Comparison of ENCODE assay signal across 8 cellular contexts in genomic region chr3:143002727-143003126, GRCh38. TPM values are rescaled to one million over a fixed set of nuclear protein-coding genes. Genes with fewer than 3 reads are reported as not detected.
DNase-seq lines count a peak whose midpoint lies in the region; ATAC-seq and TF ChIP-seq lines count a peak whose summit lies in the region.

No MANE protein-coding gene starts in this region.

- H3K36me3 ChIP-seq in liver (ENCODE audit: control insufficient read depth in 4 of 4, insufficient read depth in 3 of 4, low read depth in 1 of 4, low read length in 3 of 4) (no peaks in the 10 kb centered on the region), upper lobe of left lung (no peaks in the 10 kb centered on the region)

- H3K36me3 Mint-ChIP-seq in activated naive CD4-positive, alpha-beta T cell treated with anti-CD3 and anti-CD28 coated beads, Interleukin-2, amount 10 ng/mL, durations not matched to agents 7 days and 5 days: peaks cover 8% of the 10 kb centered on the region
- peaks cover 23% of the 10 kb centered on the region for H3K36me3 Mint-ChIP-seq in activated naive CD8-positive, alpha-beta T cell treated with anti-CD3 and anti-CD28 coated beads, Interleukin-2, amount 50 U/mL, for 24 hours (ENCODE audit: low read depth)

- H3K27me3 ChIP-seq in liver (ENCODE audit: control insufficient read depth in 4 of 4, insufficient read depth in 4 of 4, low read length in 3 of 4) (no peaks in the 10 kb centered on the region), upper lobe of left lung (no peaks in the 10 kb centered on the region)

- H3K9ac ChIP-seq in liver (ENCODE audit: low read depth in 1 of 2, low read length in 2 of 2): peak overlapping the region; percentile 80 to 96

- no peak for TF ChIP-seq EP300 in upper lobe of left lung (IDR thresholded peaks at IDR 0.05)

- H3K4me1 ChIP-seq in liver (ENCODE audit: control insufficient read depth in 4 of 4, insufficient read depth in 4 of 4, low read length in 3 of 4) (peaks cover 6 to 30% (median 25%) of the 10 kb centered on the region in 4 donors), upper lobe of left lung (peaks cover 12 to 64% (median 36%) of the 10 kb centered on the region in 4 donors)

- H3K27me3 Mint-ChIP-seq in activated naive CD4-positive, alpha-beta T cell treated with anti-CD3 and anti-CD28 coated beads, Interleukin-2, amount 10 ng/mL, durations not matched to agents 7 days and 5 days: peaks cover 4% of the 10 kb centered on the region
- peaks cover 4% of the 10 kb centered on the region for H3K27me3 Mint-ChIP-seq in activated naive CD8-positive, alpha-beta T cell treated with anti-CD3 and anti-CD28 coated beads, Interleukin-2, amount 50 U/mL, for 24 hours

- no peak for TF ChIP-seq RAD21 in liver (IDR thresholded peaks at IDR 0.05)

- no peaks in the 10 kb centered on the region for H3K9me3 Mint-ChIP-seq in activated naive CD4-positive, alpha-beta T cell treated with anti-CD3 and anti-CD28 coated beads, Interleukin-2, amount 10 ng/mL, durations not matched to agents 7 days and 5 days
- H3K9me3 Mint-ChIP-seq in activated naive CD8-positive, alpha-beta T cell treated with anti-CD3 and anti-CD28 coated beads, Interleukin-2, amount 50 U/mL, for 24 hours: no peaks in the 10 kb centered on the region

- CTCF ChIA-PET in activated naive CD4-positive, alpha-beta T cell treated with anti-CD3 and anti-CD28 coated beads, Interleukin-2, amount 10 ng/mL, durations not matched to agents 7 days and 5 days (lab: Charles Lee): interaction anchor here (0.8 to 2.3 kb wide), 7 partner anchors 9 to 174 kb away, joined by 4 to 8 read pairs (median 4); no protein-coding TSS in a partner anchor

- DNase-seq in activated naive CD4-positive, alpha-beta T cell treated with anti-CD3 and anti-CD28 coated beads, Interleukin-2, amount 10 ng/mL, durations not matched to agents 7 days and 5 days: no peak
- DNase-seq in activated naive CD4-positive, alpha-beta T cell (lab: John Stamatoyannopoulos, UW): no peak
- no peak for DNase-seq in activated naive CD8-positive, alpha-beta T cell treated with anti-CD3 and anti-CD28 coated beads, Interleukin-2, amount 50 U/mL, for 24 hours
- DNase-seq in upper lobe of left lung (no peak), AG08396 (ENCODE audit: low spot score) (no peak), T1000 (lab: John Stamatoyannopoulos, UW) (no peak)

- ATAC-seq in activated naive CD8-positive, alpha-beta T cell treated with anti-CD3 and anti-CD28 coated beads, Interleukin-2, amount 50 U/mL, for 24 hours: no peak
- ATAC-seq in upper lobe of left lung (ENCODE audit: low FRiP score in 2 of 2): no peak
- ATAC-seq in HG02870 (IDR thresholded peaks at IDR 0.05; ENCODE audit: unreplicated experiment): no peak

- peak overlapping the region; percentile 84 to 98 (median 89) for H3K4me3 ChIP-seq in liver (ENCODE audit: low read depth in 1 of 3, low read length in 3 of 3)
- peak overlapping the region; percentile 73 to 89 (median 78) for H3K4me3 ChIP-seq in upper lobe of left lung

- H3K4me1 Mint-ChIP-seq in activated naive CD4-positive, alpha-beta T cell treated with anti-CD3 and anti-CD28 coated beads, Interleukin-2, amount 10 ng/mL, durations not matched to agents 7 days and 5 days: peaks cover 44% of the 10 kb centered on the region
- peaks cover 58% of the 10 kb centered on the region for H3K4me1 Mint-ChIP-seq in activated naive CD8-positive, alpha-beta T cell treated with anti-CD3 and anti-CD28 coated beads, Interleukin-2, amount 50 U/mL, for 24 hours

- no peak for TF ChIP-seq POLR2A in upper lobe of left lung (IDR thresholded peaks at IDR 0.05)

- peak overlapping the region; percentile 87 for H3K4me3 Mint-ChIP-seq in activated naive CD4-positive, alpha-beta T cell treated with anti-CD3 and anti-CD28 coated beads, Interleukin-2, amount 10 ng/mL, durations not matched to agents 7 days and 5 days
- H3K4me3 Mint-ChIP-seq in activated naive CD8-positive, alpha-beta T cell treated with anti-CD3 and anti-CD28 coated beads, Interleukin-2, amount 50 U/mL, for 24 hours: peak overlapping the region; percentile 95

- peak overlapping the region; percentile 98 for H3K27ac Mint-ChIP-seq in activated naive CD4-positive, alpha-beta T cell treated with anti-CD3 and anti-CD28 coated beads, Interleukin-2, amount 10 ng/mL, durations not matched to agents 7 days and 5 days
- H3K27ac Mint-ChIP-seq in activated naive CD8-positive, alpha-beta T cell treated with anti-CD3 and anti-CD28 coated beads, Interleukin-2, amount 50 U/mL, for 24 hours: peak overlapping the region; percentile 96

- H3K9me3 ChIP-seq in liver (ENCODE audit: control insufficient read depth in 4 of 4, low read length in 3 of 4) (no peaks in the 10 kb centered on the region), upper lobe of left lung (no peaks in the 10 kb centered on the region)

- TF ChIP-seq CTCF in liver (IDR thresholded peaks at IDR 0.05; ENCODE audit: low read depth, low read length, missing input control): no peak
- TF ChIP-seq CTCF in upper lobe of left lung (IDR thresholded peaks at IDR 0.05): no peak

- H3K27ac ChIP-seq in liver (ENCODE audit: low read depth in 1 of 2, low read length in 2 of 2) (no peak overlapping the region), upper lobe of left lung (peak overlapping the region in 1 of 4 donors; percentile 97)

- 5% methylated on average over 9 of the region's 9 CpGs for WGBS in liver
- 5 to 8% methylated on average over 9 of the region's 9 CpGs for WGBS in upper lobe of left lung, 2 donors

TF ChIP-seq in liver, 16 proteins besides CTCF, POLR2A, EP300 and RAD21:
- TF ChIP-seq, protein P1, sequence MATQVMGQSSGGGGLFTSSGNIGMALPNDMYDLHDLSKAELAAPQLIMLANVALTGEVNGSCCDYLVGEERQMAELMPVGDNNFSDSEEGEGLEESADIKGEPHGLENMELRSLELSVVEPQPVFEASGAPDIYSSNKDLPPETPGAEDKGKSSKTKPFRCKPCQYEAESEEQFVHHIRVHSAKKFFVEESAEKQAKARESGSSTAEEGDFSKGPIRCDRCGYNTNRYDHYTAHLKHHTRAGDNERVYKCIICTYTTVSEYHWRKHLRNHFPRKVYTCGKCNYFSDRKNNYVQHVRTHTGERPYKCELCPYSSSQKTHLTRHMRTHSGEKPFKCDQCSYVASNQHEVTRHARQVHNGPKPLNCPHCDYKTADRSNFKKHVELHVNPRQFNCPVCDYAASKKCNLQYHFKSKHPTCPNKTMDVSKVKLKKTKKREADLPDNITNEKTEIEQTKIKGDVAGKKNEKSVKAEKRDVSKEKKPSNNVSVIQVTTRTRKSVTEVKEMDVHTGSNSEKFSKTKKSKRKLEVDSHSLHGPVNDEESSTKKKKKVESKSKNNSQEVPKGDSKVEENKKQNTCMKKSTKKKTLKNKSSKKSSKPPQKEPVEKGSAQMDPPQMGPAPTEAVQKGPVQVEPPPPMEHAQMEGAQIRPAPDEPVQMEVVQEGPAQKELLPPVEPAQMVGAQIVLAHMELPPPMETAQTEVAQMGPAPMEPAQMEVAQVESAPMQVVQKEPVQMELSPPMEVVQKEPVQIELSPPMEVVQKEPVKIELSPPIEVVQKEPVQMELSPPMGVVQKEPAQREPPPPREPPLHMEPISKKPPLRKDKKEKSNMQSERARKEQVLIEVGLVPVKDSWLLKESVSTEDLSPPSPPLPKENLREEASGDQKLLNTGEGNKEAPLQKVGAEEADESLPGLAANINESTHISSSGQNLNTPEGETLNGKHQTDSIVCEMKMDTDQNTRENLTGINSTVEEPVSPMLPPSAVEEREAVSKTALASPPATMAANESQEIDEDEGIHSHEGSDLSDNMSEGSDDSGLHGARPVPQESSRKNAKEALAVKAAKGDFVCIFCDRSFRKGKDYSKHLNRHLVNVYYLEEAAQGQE (IDR thresholded peaks at IDR 0.05): no peak
- TF ChIP-seq HNF4G (IDR thresholded peaks at IDR 0.05): no peak
- no peak for TF ChIP-seq FOXA2 (IDR thresholded peaks at IDR 0.05)
- TF ChIP-seq FOXA1 (IDR thresholded peaks at IDR 0.05): no peak
- no peak for TF ChIP-seq JUND (IDR thresholded peaks at IDR 0.05)
- TF ChIP-seq TAF1 (conservative IDR thresholded peaks at IDR 0.05): no peak
- TF ChIP-seq NR2F2 (IDR thresholded peaks at IDR 0.05): no peak
- TF ChIP-seq EGR1 (IDR thresholded peaks at IDR 0.05; ENCODE audit: low read depth in 2 of 2): no peak
- no peak for TF ChIP-seq SP1 (IDR thresholded peaks at IDR 0.05)
- TF ChIP-seq GABPA (IDR thresholded peaks at IDR 0.05 in 1 of 2, conservative IDR thresholded peaks at IDR 0.05 in 1 of 2): no peak
- TF ChIP-seq MAX (IDR thresholded peaks at IDR 0.05): no peak
- TF ChIP-seq HNF4A (conservative IDR thresholded peaks at IDR 0.05): no peak
- TF ChIP-seq, protein P2, sequence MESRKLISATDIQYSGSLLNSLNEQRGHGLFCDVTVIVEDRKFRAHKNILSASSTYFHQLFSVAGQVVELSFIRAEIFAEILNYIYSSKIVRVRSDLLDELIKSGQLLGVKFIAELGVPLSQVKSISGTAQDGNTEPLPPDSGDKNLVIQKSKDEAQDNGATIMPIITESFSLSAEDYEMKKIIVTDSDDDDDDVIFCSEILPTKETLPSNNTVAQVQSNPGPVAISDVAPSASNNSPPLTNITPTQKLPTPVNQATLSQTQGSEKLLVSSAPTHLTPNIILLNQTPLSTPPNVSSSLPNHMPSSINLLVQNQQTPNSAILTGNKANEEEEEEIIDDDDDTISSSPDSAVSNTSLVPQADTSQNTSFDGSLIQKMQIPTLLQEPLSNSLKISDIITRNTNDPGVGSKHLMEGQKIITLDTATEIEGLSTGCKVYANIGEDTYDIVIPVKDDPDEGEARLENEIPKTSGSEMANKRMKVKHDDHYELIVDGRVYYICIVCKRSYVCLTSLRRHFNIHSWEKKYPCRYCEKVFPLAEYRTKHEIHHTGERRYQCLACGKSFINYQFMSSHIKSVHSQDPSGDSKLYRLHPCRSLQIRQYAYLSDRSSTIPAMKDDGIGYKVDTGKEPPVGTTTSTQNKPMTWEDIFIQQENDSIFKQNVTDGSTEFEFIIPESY (IDR thresholded peaks at IDR 0.05): no peak
- TF ChIP-seq RXRA (IDR thresholded peaks at IDR 0.05): no peak
- TF ChIP-seq YY1 (IDR thresholded peaks at IDR 0.05): no peak
- TF ChIP-seq ATF3 (IDR thresholded peaks at IDR 0.05): no peak

RNA-seq across cellular contexts. Expression of gene U2SURP, which starts 1.4 kb away (rescaled TPM):
- 10 to 100 TPM; 33.4 to 41.2 TPM for total RNA-seq in liver
- 10 to 100 TPM in 1 of 2 donors, 1 to 10 TPM in 1; 8.3 to 27.2 TPM for polyA plus RNA-seq in liver
- total RNA-seq in upper lobe of left lung: 100 to 1,000 TPM in 2 of 6 donors, 10 to 100 TPM in 4; 47.4 to 126 (median 58.6) TPM

RNA-seq across cellular contexts. Expression of gene PAQR9, which starts 39.3 kb away (rescaled TPM):
- total RNA-seq in liver (10 to 100 TPM; 15.4 to 24.3 TPM), upper lobe of left lung (not detected)
- polyA plus RNA-seq in liver: 1 to 10 TPM; 3.6 to 9.8 TPM

Comparison
In these comparisons a context has a peak if more than half of its experiments do, and no peak if none do; other contexts are left out.
1. RNA of gene PAQR9, which starts 39.3 kb away (total RNA-seq): 15.4 to 24.3 TPM in liver; not detected in upper lobe of left lung; every median in the first group is over 10 times any median in the second.